Comparison of ENCODE assay signal across 1 cellular context in genomic region chr2:241773511-241774418, GRCh38.
TF ChIP-seq lines count a peak whose summit lies in the region.

No MANE protein-coding gene starts in this region.

TF ChIP-seq in GM23338, 12 proteins besides CTCF, POLR2A, EP300 and RAD21 (continued from another document):
- TF ChIP-seq, protein P1, sequence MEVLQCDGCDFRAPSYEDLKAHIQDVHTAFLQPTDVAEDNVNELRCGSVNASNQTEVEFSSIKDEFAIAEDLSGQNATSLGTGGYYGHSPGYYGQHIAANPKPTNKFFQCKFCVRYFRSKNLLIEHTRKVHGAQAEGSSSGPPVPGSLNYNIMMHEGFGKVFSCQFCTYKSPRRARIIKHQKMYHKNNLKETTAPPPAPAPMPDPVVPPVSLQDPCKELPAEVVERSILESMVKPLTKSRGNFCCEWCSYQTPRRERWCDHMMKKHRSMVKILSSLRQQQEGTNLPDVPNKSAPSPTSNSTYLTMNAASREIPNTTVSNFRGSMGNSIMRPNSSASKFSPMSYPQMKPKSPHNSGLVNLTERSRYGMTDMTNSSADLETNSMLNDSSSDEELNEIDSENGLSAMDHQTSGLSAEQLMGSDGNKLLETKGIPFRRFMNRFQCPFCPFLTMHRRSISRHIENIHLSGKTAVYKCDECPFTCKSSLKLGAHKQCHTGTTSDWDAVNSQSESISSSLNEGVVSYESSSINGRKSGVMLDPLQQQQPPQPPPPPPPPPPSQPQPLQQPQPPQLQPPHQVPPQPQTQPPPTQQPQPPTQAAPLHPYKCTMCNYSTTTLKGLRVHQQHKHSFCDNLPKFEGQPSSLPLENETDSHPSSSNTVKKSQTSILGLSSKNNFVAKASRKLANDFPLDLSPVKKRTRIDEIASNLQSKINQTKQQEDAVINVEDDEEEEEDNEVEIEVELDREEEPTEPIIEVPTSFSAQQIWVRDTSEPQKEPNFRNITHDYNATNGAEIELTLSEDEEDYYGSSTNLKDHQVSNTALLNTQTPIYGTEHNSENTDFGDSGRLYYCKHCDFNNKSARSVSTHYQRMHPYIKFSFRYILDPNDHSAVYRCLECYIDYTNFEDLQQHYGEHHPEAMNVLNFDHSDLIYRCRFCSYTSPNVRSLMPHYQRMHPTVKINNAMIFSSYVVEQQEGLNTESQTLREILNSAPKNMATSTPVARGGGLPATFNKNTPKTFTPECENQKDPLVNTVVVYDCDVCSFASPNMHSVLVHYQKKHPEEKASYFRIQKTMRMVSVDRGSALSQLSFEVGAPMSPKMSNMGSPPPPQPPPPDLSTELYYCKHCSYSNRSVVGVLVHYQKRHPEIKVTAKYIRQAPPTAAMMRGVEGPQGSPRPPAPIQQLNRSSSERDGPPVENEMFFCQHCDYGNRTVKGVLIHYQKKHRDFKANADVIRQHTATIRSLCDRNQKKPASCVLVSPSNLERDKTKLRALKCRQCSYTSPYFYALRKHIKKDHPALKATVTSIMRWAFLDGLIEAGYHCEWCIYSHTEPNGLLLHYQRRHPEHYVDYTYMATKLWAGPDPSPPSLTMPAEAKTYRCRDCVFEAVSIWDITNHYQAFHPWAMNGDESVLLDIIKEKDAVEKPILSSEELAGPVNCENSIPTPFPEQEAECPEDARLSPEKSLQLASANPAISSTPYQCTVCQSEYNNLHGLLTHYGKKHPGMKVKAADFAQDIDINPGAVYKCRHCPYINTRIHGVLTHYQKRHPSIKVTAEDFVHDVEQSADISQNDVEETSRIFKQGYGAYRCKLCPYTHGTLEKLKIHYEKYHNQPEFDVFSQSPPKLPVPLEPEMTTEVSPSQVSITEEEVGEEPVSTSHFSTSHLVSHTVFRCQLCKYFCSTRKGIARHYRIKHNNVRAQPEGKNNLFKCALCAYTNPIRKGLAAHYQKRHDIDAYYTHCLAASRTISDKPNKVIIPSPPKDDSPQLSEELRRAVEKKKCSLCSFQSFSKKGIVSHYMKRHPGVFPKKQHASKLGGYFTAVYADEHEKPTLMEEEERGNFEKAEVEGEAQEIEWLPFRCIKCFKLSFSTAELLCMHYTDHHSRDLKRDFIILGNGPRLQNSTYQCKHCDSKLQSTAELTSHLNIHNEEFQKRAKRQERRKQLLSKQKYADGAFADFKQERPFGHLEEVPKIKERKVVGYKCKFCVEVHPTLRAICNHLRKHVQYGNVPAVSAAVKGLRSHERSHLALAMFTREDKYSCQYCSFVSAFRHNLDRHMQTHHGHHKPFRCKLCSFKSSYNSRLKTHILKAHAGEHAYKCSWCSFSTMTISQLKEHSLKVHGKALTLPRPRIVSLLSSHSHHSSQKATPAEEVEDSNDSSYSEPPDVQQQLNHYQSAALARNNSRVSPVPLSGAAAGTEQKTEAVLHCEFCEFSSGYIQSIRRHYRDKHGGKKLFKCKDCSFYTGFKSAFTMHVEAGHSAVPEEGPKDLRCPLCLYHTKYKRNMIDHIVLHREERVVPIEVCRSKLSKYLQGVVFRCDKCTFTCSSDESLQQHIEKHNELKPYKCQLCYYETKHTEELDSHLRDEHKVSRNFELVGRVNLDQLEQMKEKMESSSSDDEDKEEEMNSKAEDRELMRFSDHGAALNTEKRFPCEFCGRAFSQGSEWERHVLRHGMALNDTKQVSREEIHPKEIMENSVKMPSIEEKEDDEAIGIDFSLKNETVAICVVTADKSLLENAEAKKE (CRISPR knock-in tag; IDR thresholded peaks at IDR 0.05) = no peak
- no peak for TF ChIP-seq EZH2 (IDR thresholded peaks at IDR 0.05; ENCODE audit: low read depth, unreplicated experiment)
